Comparison of ENCODE assay signal across 10 cellular contexts in the genomic region with DNA sequence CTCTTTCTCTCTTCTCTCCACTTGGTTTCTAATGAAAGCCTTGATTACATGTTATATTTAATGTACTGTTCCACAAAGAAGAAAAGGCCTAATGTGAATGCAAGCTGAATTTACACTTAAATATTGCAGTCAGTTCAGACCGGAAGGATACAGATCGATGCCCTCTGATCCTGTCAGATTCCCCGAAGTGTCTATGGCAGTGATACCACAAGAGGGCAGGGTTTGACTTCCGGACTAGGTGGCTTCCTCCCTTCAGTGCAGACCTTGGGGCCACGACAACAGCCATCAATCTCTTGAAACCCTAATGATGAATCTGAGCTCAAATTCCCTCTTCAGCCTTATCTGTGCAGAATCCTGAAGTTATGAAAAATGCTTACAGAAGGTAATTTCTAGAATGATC. TPM values are rescaled to one million over a fixed set of nuclear protein-coding genes. Genes with fewer than 3 reads are reported as not detected.
A peak's percentile ranks its signal among the peaks of the same experiment; 100 is the strongest.
DNase-seq lines count a peak whose midpoint lies in the region; ATAC-seq and TF ChIP-seq lines count a peak whose summit lies in the region.
"Had no signal": no experiment of that assay in that cellular context is flagged by ENCODE, and none has a peak within 500 bp of the region (broad histone marks: within the 10 kb centered on the region; RNA-seq: fewer than 3 reads in every experiment).

No MANE protein-coding gene starts in this region.

- TF ChIP-seq CTCF in chondrocyte (IDR thresholded peaks at IDR 0.05), result peak; percentile 79

- no peak overlapping the region for H3K4me3 ChIP-seq in naive thymus-derived CD4-positive, alpha-beta T cell (ENCODE audit: low read length)

- no peaks in the 10 kb centered on the region for H3K27me3 ChIP-seq in naive thymus-derived CD4-positive, alpha-beta T cell (ENCODE audit: control insufficient read depth in 2 of 2, insufficient read depth in 2 of 2, low read length in 2 of 2)

- H3K4me1 Mint-ChIP-seq in chondrocyte (ENCODE audit: low read depth), result peaks cover 9% of the 10 kb centered on the region
- peaks cover 0 to 3% (median 0%) of the 10 kb centered on the region in 7 donors for H3K4me1 Mint-ChIP-seq in naive thymus-derived CD4-positive, alpha-beta T cell
- H3K4me1 Mint-ChIP-seq: activated B cell treated with CpG ODN at 0.5 μM for 24 hours had no signal

- intact Hi-C loops in naive thymus-derived CD4-positive, alpha-beta T cell (cut with micrococcal nuclease), result no loop called here
- intact Hi-C loops in cardiac septum (cut with DNase I), result no loop called here

- no peak overlapping the region for H3K27ac ChIP-seq in naive thymus-derived CD4-positive, alpha-beta T cell (ENCODE audit: low read depth, low read length)
- H3K27ac ChIP-seq: parathyroid adenoma had no signal

- DNase-seq in ELR (ENCODE audit: low read depth), result peak; percentile 52
- DNase-seq in HK-2 (ENCODE audit: unreplicated experiment), result peak; percentile 51
- peak; percentile 53 to 75 for DNase-seq in NOMO-1 (lab: John Stamatoyannopoulos, UW; ENCODE audit: unreplicated experiment in 2 of 2)
- no peak for DNase-seq in chondrocyte (ENCODE audit: low spot score)
- DNase-seq in naive thymus-derived CD4-positive, alpha-beta T cell, result no peak
- no peak for DNase-seq in KG1 (lab: John Stamatoyannopoulos, UW)
- no peak for DNase-seq in cardiac septum (ENCODE audit: low spot score)
- DNase-seq: activated B cell treated with CpG ODN at 0.5 μM for 24 hours had no signal

- ATAC-seq in GM21423 (IDR thresholded peaks at IDR 0.05; ENCODE audit: unreplicated experiment), result peak; percentile 73
- ATAC-seq in naive thymus-derived CD4-positive, alpha-beta T cell, result peak; percentile 66

- CTCF ChIA-PET in naive thymus-derived CD4-positive, alpha-beta T cell (lab: Charles Lee), result interaction anchor here (0.7 kb wide), 1 partner anchor 64 kb away, joined by 3 read pairs; no protein-coding TSS in a partner anchor

- no peaks in the 10 kb centered on the region for H3K9me3 ChIP-seq in naive thymus-derived CD4-positive, alpha-beta T cell (ENCODE audit: control insufficient read depth in 2 of 3, low read length in 3 of 3)

- no peaks in the 10 kb centered on the region for H3K4me1 ChIP-seq in naive thymus-derived CD4-positive, alpha-beta T cell (ENCODE audit: control insufficient read depth in 2 of 2, insufficient read depth in 2 of 2, low read length in 2 of 2)
- H3K4me1 ChIP-seq: parathyroid adenoma had no signal

- POLR2A ChIA-PET in naive thymus-derived CD4-positive, alpha-beta T cell (lab: Charles Lee), result no interaction called here

- H3K36me3 ChIP-seq in naive thymus-derived CD4-positive, alpha-beta T cell (ENCODE audit: control insufficient read depth in 2 of 3, insufficient read depth in 3 of 3, low read length in 3 of 3), result no peaks in the 10 kb centered on the region

- no peaks in the 10 kb centered on the region for H3K36me3 Mint-ChIP-seq in chondrocyte (ENCODE audit: low read depth)
- H3K36me3 Mint-ChIP-seq in naive thymus-derived CD4-positive, alpha-beta T cell, result no peaks in the 10 kb centered on the region

- H3K27ac Mint-ChIP-seq in chondrocyte (ENCODE audit: unreplicated experiment), result no peak overlapping the region
- no peak overlapping the region for H3K27ac Mint-ChIP-seq in naive thymus-derived CD4-positive, alpha-beta T cell
- H3K27ac Mint-ChIP-seq: activated B cell treated with CpG ODN at 0.5 μM for 24 hours had no signal

- no peaks in the 10 kb centered on the region for H3K27me3 Mint-ChIP-seq in chondrocyte (ENCODE audit: low read depth)
- peaks cover 0 to 4% (median 0%) of the 10 kb centered on the region in 5 donors for H3K27me3 Mint-ChIP-seq in naive thymus-derived CD4-positive, alpha-beta T cell
- H3K27me3 Mint-ChIP-seq: activated B cell treated with CpG ODN at 0.5 μM for 24 hours had no signal

- H3K4me3 Mint-ChIP-seq in chondrocyte (ENCODE audit: unreplicated experiment), result no peak overlapping the region
- no peak overlapping the region for H3K4me3 Mint-ChIP-seq in naive thymus-derived CD4-positive, alpha-beta T cell
- H3K4me3 Mint-ChIP-seq: activated B cell treated with CpG ODN at 0.5 μM for 24 hours had no signal

- H3K9me3 Mint-ChIP-seq in chondrocyte (ENCODE audit: low read depth), result no peaks in the 10 kb centered on the region
- peaks cover 0 to 4% (median 0%) of the 10 kb centered on the region in 11 donors for H3K9me3 Mint-ChIP-seq in naive thymus-derived CD4-positive, alpha-beta T cell
- H3K9me3 Mint-ChIP-seq: activated B cell treated with CpG ODN at 0.5 μM for 24 hours had no signal

RNA-seq across cellular contexts. Expression of a gene that starts 29.5 kb away (rescaled TPM):
- total RNA-seq in chondrocyte, result 2.1 to 2.2 TPM (median 2.1 TPM) in 3 replicates
- total RNA-seq in naive thymus-derived CD4-positive, alpha-beta T cell, result not detected
- polyA plus RNA-seq in naive thymus-derived CD4-positive, alpha-beta T cell, result not detected
- total RNA-seq in cardiac septum, result 0.67 TPM
- total RNA-seq: activated B cell treated with CpG ODN at 0.5 μM for 24 hours had no signal

Comparison
In these comparisons a context has a peak if more than half of its experiments do, and no peak if none do; other contexts are left out.
1. DNase-seq: peak in ELR (single experiment), HK-2 (single experiment) and NOMO-1 (2 of 2); none in chondrocyte (single experiment), naive thymus-derived CD4-positive, alpha-beta T cell (0 of 9), KG1 (single experiment) and cardiac septum (single experiment).